ENCODE assay signal across 9 cellular contexts in genomic region chrX:10173331-10173900, GRCh38. TPM values are rescaled to one million over a fixed set of nuclear protein-coding genes. Genes with fewer than 3 reads are reported as not detected.
A peak's percentile ranks its signal among the peaks of the same experiment; 100 is the strongest.
DNase-seq lines count a peak whose midpoint lies in the region; ATAC-seq and TF ChIP-seq lines count a peak whose summit lies in the region.
"Had no signal": no experiment of that assay in that cellular context is flagged by ENCODE, and none has a peak within 500 bp of the region (broad histone marks: within the 10 kb centered on the region; RNA-seq: fewer than 3 reads in every experiment).

No MANE protein-coding gene starts in this region.

- DNase-seq in NCI-H1105 (lab: John Stamatoyannopoulos, UW) (peak; percentile 43), chondrocyte (ENCODE audit: low spot score) (no peak), right lobe of liver (peak; percentile 66 to 80 (median 73)), Kasumi-1 (lab: John Stamatoyannopoulos, UW) (no peak), NCI-H774 (lab: John Stamatoyannopoulos, UW) (no peak)
- DNase-seq in CD8-positive, alpha-beta memory T cell: no peak
- DNase-seq: activated naive CD8-positive, alpha-beta T cell treated with anti-CD3 and anti-CD28 coated beads, Interleukin-2, amount 50 U/mL, for 24 hours had no signal

- H3K27me3 ChIP-seq in ACC112 (ENCODE audit: insufficient read depth, low read length) (no peaks in the 10 kb centered on the region), right lobe of liver (no peaks in the 10 kb centered on the region)
- no peaks in the 10 kb centered on the region for H3K27me3 ChIP-seq in CD8-positive, alpha-beta memory T cell (ENCODE audit: insufficient read depth, low read length, poor library complexity, severe bottlenecking)

- H3K27ac ChIP-seq in ACC112 (ENCODE audit: low read depth, low read length): no peak overlapping the region; the same call in 1 of the 2 replicates
- peak overlapping the region; percentile 64 to 78 (median 70) for H3K27ac ChIP-seq in right lobe of liver
- no peak overlapping the region for H3K27ac ChIP-seq in CD8-positive, alpha-beta memory T cell (ENCODE audit: low read depth, low read length)

- intact Hi-C loops in right lobe of liver (cut with DNase I): no loop called here

- peak overlapping the region; percentile 60 for H3K4me3 Mint-ChIP-seq in chondrocyte (ENCODE audit: unreplicated experiment)
- H3K4me3 Mint-ChIP-seq in CD8-positive, alpha-beta memory T cell: no peak overlapping the region
- H3K4me3 Mint-ChIP-seq: activated naive CD8-positive, alpha-beta T cell treated with anti-CD3 and anti-CD28 coated beads, Interleukin-2, amount 50 U/mL, for 24 hours had no signal

- WGBS in right lobe of liver (ENCODE audit: insufficient coverage, low coverage, low lambda C conversion rate, missing lambda C conversion rate): 21% methylated on average over 10 of the region's 19 CpGs

- POLR2A ChIA-PET in CD8-positive, alpha-beta memory T cell (lab: Charles Lee): no interaction called here

- H3K9me3 Mint-ChIP-seq in chondrocyte (ENCODE audit: low read depth): peaks cover 6% of the 10 kb centered on the region
- H3K9me3 Mint-ChIP-seq in CD8-positive, alpha-beta memory T cell: no peaks in the 10 kb centered on the region
- H3K9me3 Mint-ChIP-seq: activated naive CD8-positive, alpha-beta T cell treated with anti-CD3 and anti-CD28 coated beads, Interleukin-2, amount 50 U/mL, for 24 hours had no signal

- CTCF ChIA-PET in CD8-positive, alpha-beta memory T cell (lab: Charles Lee): no interaction called here

- peak overlapping the region; percentile 53 for H2AFZ ChIP-seq in ACC112 (ENCODE audit: low read length, unreplicated experiment)

- H3K27ac Mint-ChIP-seq in chondrocyte (ENCODE audit: unreplicated experiment): peak overlapping the region; percentile 87
- H3K27ac Mint-ChIP-seq in CD8-positive, alpha-beta memory T cell: no peak overlapping the region
- H3K27ac Mint-ChIP-seq: activated naive CD8-positive, alpha-beta T cell treated with anti-CD3 and anti-CD28 coated beads, Interleukin-2, amount 50 U/mL, for 24 hours had no signal

- H3K79me2 ChIP-seq in ACC112 (ENCODE audit: control insufficient read depth, insufficient read depth, low read length, unreplicated experiment): no peaks in the 10 kb centered on the region

- peaks cover 39% of the 10 kb centered on the region for H3K4me1 Mint-ChIP-seq in chondrocyte (ENCODE audit: low read depth)
- no peaks in the 10 kb centered on the region for H3K4me1 Mint-ChIP-seq in CD8-positive, alpha-beta memory T cell

- H3K36me3 ChIP-seq in ACC112 (ENCODE audit: insufficient read depth, low read length) (no peaks in the 10 kb centered on the region), right lobe of liver (no peaks in the 10 kb centered on the region)
- H3K36me3 ChIP-seq in CD8-positive, alpha-beta memory T cell (ENCODE audit: insufficient read depth, low read length): no peaks in the 10 kb centered on the region

- H3K9me3 ChIP-seq in right lobe of liver: no peaks in the 10 kb centered on the region
- H3K9me3 ChIP-seq in CD8-positive, alpha-beta memory T cell (ENCODE audit: low read length): no peaks in the 10 kb centered on the region

- peaks cover 28% of the 10 kb centered on the region for H3K4me1 ChIP-seq in ACC112 (ENCODE audit: control insufficient read depth, insufficient read depth, low read length, unreplicated experiment)
- peaks cover 0 to 15% (median 6%) of the 10 kb centered on the region in 4 donors for H3K4me1 ChIP-seq in right lobe of liver
- H3K4me1 ChIP-seq in CD8-positive, alpha-beta memory T cell (ENCODE audit: insufficient read depth, low read length): no peaks in the 10 kb centered on the region

- no peaks in the 10 kb centered on the region for H3K36me3 Mint-ChIP-seq in chondrocyte (ENCODE audit: low read depth)
- H3K36me3 Mint-ChIP-seq in CD8-positive, alpha-beta memory T cell: no peaks in the 10 kb centered on the region

- peak overlapping the region; percentile 41; the same call in 1 of the 2 replicates for H3K4me3 ChIP-seq in ACC112 (ENCODE audit: low read depth, low read length)
- no peak overlapping the region for H3K4me3 ChIP-seq in right lobe of liver
- H3K4me3 ChIP-seq in CD8-positive, alpha-beta memory T cell (ENCODE audit: low read length): no peak overlapping the region

- TF ChIP-seq POLR2A in right lobe of liver (IDR thresholded peaks at IDR 0.05): no peak

- H3K27me3 Mint-ChIP-seq in chondrocyte (ENCODE audit: low read depth): no peaks in the 10 kb centered on the region
- H3K27me3 Mint-ChIP-seq in CD8-positive, alpha-beta memory T cell: peaks cover 22 to 30% of the 10 kb centered on the region in 2 donors

- ATAC-seq in right lobe of liver (peak; percentile 69 to 79 (median 74)), HG03378 (IDR thresholded peaks at IDR 0.05; ENCODE audit: unreplicated experiment) (no peak)
- ATAC-seq: activated naive CD8-positive, alpha-beta T cell treated with anti-CD3 and anti-CD28 coated beads, Interleukin-2, amount 50 U/mL, for 24 hours had no signal

- TF ChIP-seq CTCF in chondrocyte (IDR thresholded peaks at IDR 0.05) (no peak), right lobe of liver (IDR thresholded peaks at IDR 0.05) (no peak)

RNA-seq across cellular contexts. Expression of gene CLCN4, which starts 16.6 kb away (rescaled TPM):
- total RNA-seq in chondrocyte (2.2 to 4.2 TPM (median 4.2 TPM) in 3 replicates), right lobe of liver (1 to 10 TPM; 3.5 to 5.5 (median 4.0) TPM)
- under 1 TPM; 0.04 to 0.20 TPM for total RNA-seq in CD8-positive, alpha-beta memory T cell
- not detected for polyA plus RNA-seq in CD8-positive, alpha-beta memory T cell

Comparison
In these comparisons a context has a peak if more than half of its experiments do, and no peak if none do; other contexts are left out.
1. H3K27ac ChIP-seq: peak in right lobe of liver (3 of 3); none in ACC112 (single experiment) and CD8-positive, alpha-beta memory T cell (single experiment).
2. DNase-seq: peak in NCI-H1105 (single experiment) and right lobe of liver (3 of 3); none in chondrocyte (single experiment), Kasumi-1 (0 of 2), CD8-positive, alpha-beta memory T cell (0 of 5) and NCI-H774 (single experiment).